ENCODE assay signal across 8 cellular contexts in genomic region chr13:25286969-25287961, GRCh38. TPM values are rescaled to one million over a fixed set of nuclear protein-coding genes. Genes with fewer than 3 reads are reported as not detected.
DNase-seq lines count a peak whose midpoint lies in the region; ATAC-seq and TF ChIP-seq lines count a peak whose summit lies in the region.

TSS of gene MTMR6 (minus strand) at chr13:25287488. CDS start at chr13:25287247, 241 bp downstream.

- no peaks in the 10 kb centered on the region for H3K27me3 ChIP-seq in right lobe of liver

- peaks cover 0 to 7% (median 3%) of the 10 kb centered on the region in 4 donors for H3K4me1 ChIP-seq in right lobe of liver

- DNase-seq in CD1c-positive myeloid dendritic cell (ENCODE audit: extremely low spot score) (peak; percentile 96), NCI-H774 (lab: John Stamatoyannopoulos, UW) (peak; percentile 54), dermis microvascular lymphatic vessel endothelial cell (ENCODE audit: low read depth in 2 of 2) (peak; percentile 72 to 92), right lobe of liver (peak; percentile 93 to 95 (median 94))
- DNase-seq in activated CD4-positive, alpha-beta T cell treated with anti-CD3 and anti-CD28 coated beads, Interleukin-2, amount 50 U/mL, for 48 hours, result peak; percentile 96 to 97
- DNase-seq in stimulated activated CD4-positive, alpha-beta T cell treated with anti-CD3 and anti-CD28 coated beads, Interleukin-4, amount 100 ng/mL, for 48 hours (ENCODE audit: low read depth in 2 of 2), result peak; percentile 89 to 96

- H3K4me3 ChIP-seq in right lobe of liver, result peak within 1 kb of the TSS; percentile 85 to 88 (median 88)

- peak; percentile 100 for TF ChIP-seq CTCF in right lobe of liver (IDR thresholded peaks at IDR 0.05)

- 3% methylated on average over 23 of the region's 65 CpGs for whole genome bisulfite sequencing in right lobe of liver (ENCODE audit: insufficient coverage, low coverage, low lambda C conversion rate, missing lambda C conversion rate)

- no peaks in the 10 kb centered on the region for H3K9me3 ChIP-seq in right lobe of liver

- TF ChIP-seq POLR2A in right lobe of liver (IDR thresholded peaks at IDR 0.05), result peak; percentile 79

- H3K27ac ChIP-seq in right lobe of liver, result peak within 1 kb of the TSS; percentile 69 to 94 (median 80)

- no peaks in the 10 kb centered on the region for H3K36me3 ChIP-seq in right lobe of liver

- intact Hi-C loops in right lobe of liver (cut with DNase I), result no loop called here

- ATAC-seq in GM19351 (IDR thresholded peaks at IDR 0.05; ENCODE audit: unreplicated experiment) (peak; percentile 90), HG03521 (IDR thresholded peaks at IDR 0.05; ENCODE audit: unreplicated experiment) (peak; percentile 99), right lobe of liver (peak; percentile 98 to 99 (median 98))

RNA-seq across cellular contexts. Expression of gene MTMR6, which starts in this region (rescaled TPM):
- total RNA-seq in dermis microvascular lymphatic vessel endothelial cell (22.3 and 23.6 TPM in 2 replicates), right lobe of liver (10 to 100 TPM in 2 of 6 experiments, 1 to 10 TPM in 4; 5.1 to 13.4 (median 7.4) TPM)

Comparison
In these comparisons a context has a peak if more than half of its experiments do, and no peak if none do; other contexts are left out.
1. Peak in every context shown above with its lines: DNase-seq, ATAC-seq, H3K4me3 ChIP-seq and H3K27ac ChIP-seq.